18 cellular contexts compared by ENCODE assay signal in genomic region chr3:180246688-180247195, GRCh38.
A peak's percentile ranks its signal among the peaks of the same experiment; 100 is the strongest.
DNase-seq lines count a peak whose midpoint lies in the region; ATAC-seq and TF ChIP-seq lines count a peak whose summit lies in the region.
"Had no signal": no experiment of that assay in that cellular context is flagged by ENCODE, and none has a peak within 500 bp of the region (broad histone marks: within the 10 kb centered on the region; RNA-seq: fewer than 3 reads in every experiment).

No MANE protein-coding gene starts in this region.

- peaks cover 18% of the 10 kb centered on the region for H3K4me1 ChIP-seq in HUES48 (ENCODE audit: control insufficient read depth, insufficient read depth, low read length)

- H3K9me3 ChIP-seq in HUES48 (ENCODE audit: control insufficient read depth, insufficient read depth, low read length), result no peaks in the 10 kb centered on the region

- peak overlapping the region; percentile 3; the same call in 1 of the 2 replicates for H3K4me3 ChIP-seq in HUES48 (ENCODE audit: low read depth, low read length)
- no peak overlapping the region for H3K4me3 ChIP-seq in coronary artery

- no peaks in the 10 kb centered on the region for H3K36me3 ChIP-seq in HUES48 (ENCODE audit: control insufficient read depth, insufficient read depth, low read length)

- H3K27ac ChIP-seq in HUES48 (ENCODE audit: low read depth, low read length), result no peak overlapping the region
- no peak overlapping the region for H3K27ac ChIP-seq in coronary artery

- DNase-seq in NOMO-1 treated with DMSO at 0.1 percent for 48 hours (lab: John Stamatoyannopoulos, UW; ENCODE audit: unreplicated experiment), result peak; percentile 91
- peak; percentile 72 for DNase-seq in SKM-1 treated with dmso at 0.1 percent for 144 hours (lab: John Stamatoyannopoulos, UW; ENCODE audit: unreplicated experiment)
- DNase-seq in coronary artery (ENCODE audit: low spot score), result no peak
- no peak for DNase-seq in NCI-H2227 treated with DMSO at 0.1 percent for 48 hours (lab: John Stamatoyannopoulos, UW)
- DNase-seq: CD4-positive, CD25-positive, alpha-beta regulatory T cell; EL; HCEC 1CT; KBM-7; NCI-H1417; NCI-H1694 treated with DMSO at 0.1 percent for 48 hours; NCI-H2081 treated with DMSO at 0.1 percent for 48 hours; NCI-H2171 treated with DMSO at 0.1 percent for 48 hours; NCI-H446 treated with DMSO at 0.1 percent for 48 hours; SW 1271; T-helper 17 cell had no signal

- no peaks in the 10 kb centered on the region for H3K27me3 ChIP-seq in HUES48 (ENCODE audit: control insufficient read depth, insufficient read depth, low read length)

- ATAC-seq in HG03442 (IDR thresholded peaks at IDR 0.05; ENCODE audit: unreplicated experiment) (no peak), GM18511 (IDR thresholded peaks at IDR 0.05; ENCODE audit: unreplicated experiment) (no peak)
- ATAC-seq: T-helper 17 cell had no signal

- H3K9ac ChIP-seq in HUES48 (ENCODE audit: low read depth, low read length), result no peak overlapping the region

- TF ChIP-seq CTCF in coronary artery (IDR thresholded peaks at IDR 0.05), result no peak

Comparison
In these comparisons a context has a peak if more than half of its experiments do, and no peak if none do; other contexts are left out.
1. DNase-seq: peak in NOMO-1 treated with DMSO at 0.1 percent for 48 hours (single experiment) and SKM-1 treated with dmso at 0.1 percent for 144 hours (single experiment); none in coronary artery (single experiment) and NCI-H2227 treated with DMSO at 0.1 percent for 48 hours (single experiment).